In genomic region chr20:62829231-62830230, GRCh38 we compare ENCODE assay signal across 1 cellular context.
TF ChIP-seq lines count a peak whose summit lies in the region.

No MANE protein-coding gene starts in this region.

TF ChIP-seq in H1, 55 proteins besides CTCF, POLR2A, EP300 and RAD21:
- TF ChIP-seq YY1 (IDR thresholded peaks at IDR 0.05; ENCODE audit: low read depth, low read length), result no peak
- TF ChIP-seq CHD2 (IDR thresholded peaks at IDR 0.05; ENCODE audit: low read length), result no peak
- no peak for TF ChIP-seq ASH2L (IDR thresholded peaks at IDR 0.05; ENCODE audit: low read length)
